Comparison of ENCODE assay signal across 8 cellular contexts in the genomic region with DNA sequence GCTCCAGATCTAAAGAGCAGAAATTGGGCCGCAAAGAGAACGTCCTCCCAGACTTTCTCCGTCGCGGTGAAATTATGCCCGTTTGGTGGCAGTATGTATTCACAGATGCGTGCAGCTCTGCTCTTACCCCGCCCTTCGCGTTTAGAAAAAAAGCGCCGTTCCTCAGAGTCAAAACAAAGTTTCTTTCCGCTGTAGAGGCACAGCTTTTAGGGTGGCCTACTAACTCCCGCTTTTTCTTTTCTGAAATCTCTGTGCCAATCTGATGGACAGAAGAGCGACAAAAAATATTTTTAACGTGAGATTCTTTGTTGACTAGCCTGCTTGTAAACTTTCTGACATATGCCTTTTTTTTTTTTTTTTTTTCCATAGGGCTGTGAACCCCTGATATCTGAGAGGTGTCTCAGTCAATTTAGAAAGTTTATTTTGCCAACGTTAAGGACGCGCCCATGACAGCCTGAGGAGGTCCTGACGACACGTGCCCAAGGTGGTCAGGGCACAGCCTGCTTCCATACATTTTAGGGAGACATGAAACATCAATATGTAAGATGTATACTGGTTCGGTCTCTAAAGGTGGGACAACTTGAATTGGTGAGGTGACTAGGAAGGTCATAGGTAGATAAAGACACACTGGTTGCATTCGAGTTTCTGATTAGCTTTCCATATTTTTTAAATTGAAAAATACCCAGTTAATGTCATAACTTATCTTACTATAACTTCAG. TPM values are rescaled to one million over a fixed set of nuclear protein-coding genes. Genes with fewer than 3 reads are reported as not detected.
DNase-seq lines count a peak whose midpoint lies in the region; ATAC-seq lines count a peak whose summit lies in the region.
"Not testable (repeated sequence)": the region's sequence is repeated elsewhere in the genome, so short reads cannot be mapped to it uniquely, and the experiment has no call there.

No MANE protein-coding gene starts in this region.

- peak overlapping the region; percentile 51 for H3K27ac ChIP-seq in epithelial cell of prostate
- H3K27ac ChIP-seq in mesodermal cell (ENCODE audit: low read depth, low read length, severe bottlenecking), result not testable (repeated sequence)

- 4% methylated on average over 3 of the region's 23 CpGs; no CpG with 5 or more reads in 1 of the 2 experiments for WGBS in mesodermal cell (ENCODE audit: insufficient coverage in 2 of 2), 2 experiments

- H3K27me3 Mint-ChIP-seq in activated T-cell treated with anti-CD3 and anti-CD28 coated beads, Interleukin-2, amount 50 U/mL, for 24 hours, result not testable (repeated sequence)

- H3K9me3 ChIP-seq in mesodermal cell (ENCODE audit: control insufficient read depth, low read length), result not testable (repeated sequence)

- peak overlapping the region; percentile 81 for H3K4me3 Mint-ChIP-seq in activated T-cell treated with anti-CD3 and anti-CD28 coated beads, Interleukin-2, amount 50 U/mL, for 24 hours

- H3K36me3 Mint-ChIP-seq in activated T-cell treated with anti-CD3 and anti-CD28 coated beads, Interleukin-2, amount 50 U/mL, for 24 hours (ENCODE audit: low read depth), result not testable (repeated sequence)

- H3K4me1 ChIP-seq in mesodermal cell (ENCODE audit: control insufficient read depth, insufficient read depth, low read length, poor library complexity, severe bottlenecking), result peaks cover 11% of the 10 kb centered on the region

- H3K9me3 Mint-ChIP-seq in activated T-cell treated with anti-CD3 and anti-CD28 coated beads, Interleukin-2, amount 50 U/mL, for 24 hours, result not testable (repeated sequence)

- H3K4me3 ChIP-seq in mesodermal cell (ENCODE audit: extremely low read depth, insufficient read depth, low read length, poor library complexity, severe bottlenecking), result peak overlapping the region; percentile 8

- peak overlapping the region; percentile 97 for H3K27ac Mint-ChIP-seq in activated T-cell treated with anti-CD3 and anti-CD28 coated beads, Interleukin-2, amount 50 U/mL, for 24 hours

- H3K36me3 ChIP-seq in mesodermal cell (ENCODE audit: control insufficient read depth, insufficient read depth, low read length), result not testable (repeated sequence)

- peak; percentile 9 for DNase-seq in EH (ENCODE audit: low read depth)
- DNase-seq in OCI-M1 (lab: John Stamatoyannopoulos, UW), result peak; percentile 43
- peak; percentile 65 for DNase-seq in activated T-cell treated with anti-CD3 and anti-CD28 coated beads, Interleukin-2, amount 50 U/mL, for 24 hours
- DNase-seq in epithelial cell of prostate (ENCODE audit: low read depth, low spot score), result not testable (repeated sequence)
- peak; percentile 1 for DNase-seq in stimulated activated naive CD4-positive, alpha-beta T cell treated with Interleukin-2 at 50 U/mL for 16 hours (lab: John Stamatoyannopoulos, UW)

- ATAC-seq in GM21737 (IDR thresholded peaks at IDR 0.05; ENCODE audit: unreplicated experiment) (peak; percentile 54), HG03571 (IDR thresholded peaks at IDR 0.05; ENCODE audit: unreplicated experiment) (peak; percentile 50)

- peaks cover 24% of the 10 kb centered on the region for H3K4me1 Mint-ChIP-seq in activated T-cell treated with anti-CD3 and anti-CD28 coated beads, Interleukin-2, amount 50 U/mL, for 24 hours (ENCODE audit: low read depth)

RNA-seq across cellular contexts. Expression of a gene that starts 27.1 kb away (rescaled TPM):
- 20.1 TPM for polyA plus RNA-seq in mesodermal cell (2013, experiment 1 of 2)
- 21.6 TPM for polyA plus RNA-seq in mesodermal cell (2013, experiment 2 of 2)
